In genomic region chr1:230289350-230289644, GRCh38 we compare ENCODE assay signal across 22 cellular contexts.
A peak's percentile ranks its signal among the peaks of the same experiment; 100 is the strongest.
DNase-seq lines count a peak whose midpoint lies in the region; ATAC-seq and TF ChIP-seq lines count a peak whose summit lies in the region.
"Had no signal": no experiment of that assay in that cellular context is flagged by ENCODE, and none has a peak within 500 bp of the region (broad histone marks: within the 10 kb centered on the region; RNA-seq: fewer than 3 reads in every experiment).

No MANE protein-coding gene starts in this region.

- ATAC-seq in Right ventricle myocardium inferior: no peak
- no peak for ATAC-seq in naive B cell (ENCODE audit: low read depth in 2 of 2)
- no peak for ATAC-seq in HG02759 (IDR thresholded peaks at IDR 0.05; ENCODE audit: unreplicated experiment)
- no peak for ATAC-seq in HG02571 (IDR thresholded peaks at IDR 0.05; ENCODE audit: unreplicated experiment)
- ATAC-seq: HCT116 had no signal

- peak overlapping the region in 5 of 8 donors; percentile 20 to 89 (median 32) for H3K4me3 Mint-ChIP-seq in naive B cell
- H3K4me3 Mint-ChIP-seq: CD4-positive, CD25-positive, alpha-beta regulatory T cell; CD8-positive, alpha-beta memory T cell; HFFc6 had no signal

- no peak overlapping the region for H3K4me3 ChIP-seq in BLaER1 treated with 17β-estradiol and CSF1 and Interleukin-3, amounts not matched to agents 10 nM and 100 nM
- no peak overlapping the region for H3K4me3 ChIP-seq in spleen
- H3K4me3 ChIP-seq: K562 had no signal

- peaks cover 0 to 14% (median 0%) of the 10 kb centered on the region in 11 experiments; a peak in 4 of 22 replicates for H4K20me1 ChIP-seq in BLaER1 treated with 17β-estradiol and CSF1 and Interleukin-3, amounts not matched to agents 10 nM and 100 nM

- DNase-seq in cardiac septum (ENCODE audit: low spot score) (peak; percentile 65), Right ventricle myocardium inferior (ENCODE audit: missing footprints) (no peak), naive B cell (no peak), spleen (peak; percentile 64), GM03348 (ENCODE audit: low spot score) (no peak)
- DNase-seq: 8988T; C1 segment of cervical spinal cord; CD4-positive, CD25-positive, alpha-beta regulatory T cell; CD8-positive, alpha-beta memory T cell; COR-L47; DMS 273 treated with DMSO at 0.1 percent for 48 hours; DMS53; DND-41; GOT3; H7; HFFc6 had no signal

- intact Hi-C loops in cardiac septum (cut with DNase I) (no loop called here), Right ventricle myocardium inferior (cut with DNase I) (no loop called here), spleen (cut with DNase I; ENCODE audit: low total_unique reads) (no loop called here)

- H3K27me3 ChIP-seq in BLaER1 treated with 17β-estradiol and CSF1 and Interleukin-3, amounts not matched to agents 10 nM and 100 nM: peaks cover 0 to 16% (median 0%) of the 10 kb centered on the region in 11 experiments; a peak in 6 of 22 replicates
- H3K27me3 ChIP-seq in spleen (replicated peaks in 1 of 7): peaks cover 0 to 18% (median 0%) of the 10 kb centered on the region in 7 donors

- H3K27ac Mint-ChIP-seq in naive B cell: peak overlapping the region in 2 of 6 donors; percentile 70 to 94
- H3K27ac Mint-ChIP-seq: CD4-positive, CD25-positive, alpha-beta regulatory T cell; CD8-positive, alpha-beta memory T cell; HFFc6 had no signal

- H3K36me3 ChIP-seq in BLaER1 treated with 17β-estradiol and CSF1 and Interleukin-3, amounts not matched to agents 10 nM and 100 nM: peaks cover 0 to 7% (median 4%) of the 10 kb centered on the region in 11 experiments; a peak in 4 of 22 replicates
- no peaks in the 10 kb centered on the region for H3K36me3 ChIP-seq in spleen

- H3K36me3 Mint-ChIP-seq in naive B cell: no peaks in the 10 kb centered on the region
- H3K36me3 Mint-ChIP-seq: CD4-positive, CD25-positive, alpha-beta regulatory T cell; CD8-positive, alpha-beta memory T cell had no signal

- peaks cover 51 to 82% (median 70%) of the 10 kb centered on the region in 3 donors for H3K4me1 Mint-ChIP-seq in naive B cell

- H3K9me3 ChIP-seq in BLaER1 treated with 17β-estradiol and CSF1 and Interleukin-3, amounts not matched to agents 10 nM and 100 nM (replicated peaks in 1 of 11): no peaks in the 10 kb centered on the region
- no peaks in the 10 kb centered on the region for H3K9me3 ChIP-seq in spleen

- H3K27ac ChIP-seq in BLaER1 treated with 17β-estradiol and CSF1 and Interleukin-3, amounts not matched to agents 10 nM and 100 nM: no peak overlapping the region
- no peak overlapping the region for H3K27ac ChIP-seq in spleen
- H3K27ac ChIP-seq: HL-60 had no signal

- no peaks in the 10 kb centered on the region for H3K27me3 Mint-ChIP-seq in naive B cell

- H3K9me3 Mint-ChIP-seq in naive B cell: peaks cover 0 to 3% (median 0%) of the 10 kb centered on the region in 7 donors
- H3K9me3 Mint-ChIP-seq: CD4-positive, CD25-positive, alpha-beta regulatory T cell; CD8-positive, alpha-beta memory T cell; HFFc6 had no signal

- peaks cover 6 to 80% (median 60%) of the 10 kb centered on the region in 10 experiments; a peak in 19 of 20 replicates for H3K4me1 ChIP-seq in BLaER1 treated with 17β-estradiol and CSF1 and Interleukin-3, amounts not matched to agents 10 nM and 100 nM
- H3K4me1 ChIP-seq in spleen: peaks cover 0 to 44% (median 17%) of the 10 kb centered on the region in 6 donors

- no peak for TF ChIP-seq CTCF in spleen (IDR thresholded peaks at IDR 0.05 in 8 of 11, conservative IDR thresholded peaks at IDR 0.05 in 3 of 11)

- peak overlapping the region in 8 of 11 experiments; percentile 11 to 86 (median 70); a peak in 13 of 22 replicates for H3K4me2 ChIP-seq in BLaER1 treated with 17β-estradiol and CSF1 and Interleukin-3, amounts not matched to agents 10 nM and 100 nM

- 70 to 85% (median 82%) methylated on average over 5 of the region's 5 CpGs for WGBS in spleen, 5 donors

- no peak overlapping the region for H3K9ac ChIP-seq in BLaER1 treated with 17β-estradiol and CSF1 and Interleukin-3, amounts not matched to agents 10 nM and 100 nM

- TF ChIP-seq POLR2A in spleen (IDR thresholded peaks at IDR 0.05): no peak

Comparison
In these comparisons a context has a peak if more than half of its experiments do, and no peak if none do; other contexts are left out.
1. DNase-seq: peak in cardiac septum (single experiment) and spleen (single experiment); none in Right ventricle myocardium inferior (single experiment), naive B cell (single experiment) and GM03348 (single experiment).